Comparison of ENCODE assay signal across 2 cellular contexts in genomic region chr22:41826001-41826400, GRCh38.
TF ChIP-seq lines count a peak whose summit lies in the region.

No MANE protein-coding gene starts in this region.

TF ChIP-seq in HEK293, 187 proteins besides CTCF, POLR2A, EP300 and RAD21:
- TF ChIP-seq ZNF112 (tag by site-specific recombination; IDR thresholded peaks at IDR 0.05) (no peak), ZXDB (tag by site-specific recombination; IDR thresholded peaks at IDR 0.05) (no peak), ZIC2 (tag by site-specific recombination; IDR thresholded peaks at IDR 0.05) (peak; percentile 89), SCRT1 (tag by site-specific recombination; IDR thresholded peaks at IDR 0.05; ENCODE audit: borderline replicate concordance) (no peak)

TF ChIP-seq in H1, 55 proteins besides CTCF, POLR2A, EP300 and RAD21:
- TF ChIP-seq SP4 (IDR thresholded peaks at IDR 0.05; ENCODE audit: low read length) (no peak), KDM4A (IDR thresholded peaks at IDR 0.05; ENCODE audit: low read depth, low read length, severe bottlenecking) (no peak), SIX5 (IDR thresholded peaks at IDR 0.05; ENCODE audit: low read depth, low read length) (no peak), SAP30 (IDR thresholded peaks at IDR 0.05; ENCODE audit: insufficient read depth, insufficient replicate concordance, low read length) (no peak), SIN3A (conservative IDR thresholded peaks at IDR 0.05 in 1 of 2, IDR thresholded peaks at IDR 0.05 in 1 of 2; ENCODE audit: low read depth in 1 of 2, low read length in 2 of 2) (no peak), JUND (IDR thresholded peaks at IDR 0.05; ENCODE audit: low read length) (no peak), EGR1 (IDR thresholded peaks at IDR 0.05; ENCODE audit: borderline replicate concordance, low read depth, low read length) (no peak), BRCA1 (IDR thresholded peaks at IDR 0.05; ENCODE audit: low read depth, low read length) (no peak), MAX (IDR thresholded peaks at IDR 0.05) (no peak), CHD1 (IDR thresholded peaks at IDR 0.05; ENCODE audit: low read depth, low read length) (no peak), RFX5 (IDR thresholded peaks at IDR 0.05; ENCODE audit: borderline replicate concordance, low read depth, low read length) (no peak), SP2 (IDR thresholded peaks at IDR 0.05; ENCODE audit: low read length) (no peak), USF2 (IDR thresholded peaks at IDR 0.05; ENCODE audit: low read length) (no peak), TCF12 (IDR thresholded peaks at IDR 0.05; ENCODE audit: low read depth, low read length) (no peak), SP1 (IDR thresholded peaks at IDR 0.05; ENCODE audit: low read depth, low read length) (no peak)
